ENCODE assay signal across 8 cellular contexts in the genomic region with DNA sequence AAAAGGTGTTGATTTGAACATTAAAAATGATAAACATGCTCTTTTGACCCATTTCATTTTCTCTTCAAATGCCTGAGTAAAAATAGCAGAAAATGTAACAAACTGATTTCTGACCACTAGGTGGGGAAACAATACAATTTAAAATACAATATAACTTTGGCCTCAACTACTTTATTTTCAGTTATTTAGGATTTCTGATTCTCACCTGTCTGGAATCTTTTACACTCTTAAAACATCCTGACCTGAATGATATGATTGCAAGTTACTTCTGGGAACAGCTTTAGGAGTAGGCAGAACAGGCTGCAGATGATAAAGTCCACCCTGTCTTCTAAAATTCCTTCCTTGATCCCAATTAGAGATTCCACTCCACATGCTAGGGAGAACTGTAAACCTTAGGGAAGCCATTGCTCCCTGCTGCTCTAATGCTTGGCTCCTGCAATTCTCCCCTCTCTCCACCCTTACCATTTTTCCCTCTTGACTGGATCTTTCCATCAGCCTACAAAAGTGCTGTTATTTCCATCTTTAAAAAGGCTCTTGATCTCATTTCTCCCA.
DNase-seq lines count a peak whose midpoint lies in the region; ATAC-seq and TF ChIP-seq lines count a peak whose summit lies in the region.

No MANE protein-coding gene starts in this region.

- no peak overlapping the region for H2BK120ac ChIP-seq in mesendoderm (ENCODE audit: low read depth, low read length)

- no peak overlapping the region for H3K23ac ChIP-seq in mesendoderm (ENCODE audit: low read length)

- H2BK15ac ChIP-seq in mesendoderm (replicated peaks; ENCODE audit: low read depth), result no peak overlapping the region

- no peak for ATAC-seq in activated naive CD8-positive, alpha-beta T cell treated with anti-CD3 and anti-CD28 coated beads, Interleukin-2, amount 50 U/mL, for 24 hours
- ATAC-seq in HG02678 (IDR thresholded peaks at IDR 0.05; ENCODE audit: unreplicated experiment) (no peak), HG02981 (IDR thresholded peaks at IDR 0.05; ENCODE audit: unreplicated experiment) (no peak)

- H3K27ac ChIP-seq in CD4-positive, alpha-beta memory T cell (ENCODE audit: low read depth, low read length), result no peak overlapping the region
- no peak overlapping the region for H3K27ac ChIP-seq in mesendoderm (ENCODE audit: low read depth, low read length)

- H3K79me1 ChIP-seq in mesendoderm (ENCODE audit: low read length), result no peaks in the 10 kb centered on the region

- peak; percentile 37 for TF ChIP-seq RAD21 in Ishikawa (IDR thresholded peaks at IDR 0.05; ENCODE audit: low read depth)

- no peak overlapping the region for H3K56ac ChIP-seq in mesendoderm (ENCODE audit: low read length)

- H3K79me2 ChIP-seq in mesendoderm (ENCODE audit: control insufficient read depth, insufficient read depth, low read length), result no peaks in the 10 kb centered on the region

- intact Hi-C loops in CD4-positive, alpha-beta memory T cell (cut with micrococcal nuclease), result loop anchor here (1.0 to 5.0 kb wide), 4 partner anchors 48 to 398 kb away; no protein-coding TSS in a partner anchor

- peak overlapping the region; percentile 62 to 94 (median 86) for H3K27ac Mint-ChIP-seq in CD4-positive, alpha-beta memory T cell
- peak overlapping the region; percentile 73 for H3K27ac Mint-ChIP-seq in activated naive CD8-positive, alpha-beta T cell treated with anti-CD3 and anti-CD28 coated beads, Interleukin-2, amount 50 U/mL, for 24 hours

- H2BK5ac ChIP-seq in mesendoderm (ENCODE audit: low read length), result no peak overlapping the region

- H3K27me3 ChIP-seq in CD4-positive, alpha-beta memory T cell (ENCODE audit: insufficient read depth, low read length), result no peaks in the 10 kb centered on the region
- H3K27me3 ChIP-seq in mesendoderm (ENCODE audit: insufficient read depth, low read length, poor library complexity), result no peaks in the 10 kb centered on the region

- peak in 4 of 5 donors; percentile 43 to 59 (median 56) for DNase-seq in CD4-positive, alpha-beta memory T cell
- no peak for DNase-seq in activated naive CD8-positive, alpha-beta T cell treated with anti-CD3 and anti-CD28 coated beads, Interleukin-2, amount 50 U/mL, for 24 hours
- peak; percentile 14 for DNase-seq in mesendoderm
- no peak for DNase-seq in activated gamma-delta T cell treated with Interleukin-2 at 50 U/mL for 16 hours
- DNase-seq in hypothalamus (lab: John Stamatoyannopoulos, UW), result no peak

- H3K9ac ChIP-seq in mesendoderm (ENCODE audit: low read length), result no peak overlapping the region

- H3K4me1 ChIP-seq in CD4-positive, alpha-beta memory T cell (ENCODE audit: insufficient read depth, low read length), result peaks cover 84% of the 10 kb centered on the region
- no peaks in the 10 kb centered on the region for H3K4me1 ChIP-seq in mesendoderm (ENCODE audit: control insufficient read depth, low read depth, low read length)

- H3K9me3 Mint-ChIP-seq in CD4-positive, alpha-beta memory T cell, result no peaks in the 10 kb centered on the region
- H3K9me3 Mint-ChIP-seq in activated naive CD8-positive, alpha-beta T cell treated with anti-CD3 and anti-CD28 coated beads, Interleukin-2, amount 50 U/mL, for 24 hours, result no peaks in the 10 kb centered on the region

- peak overlapping the region in 4 of 8 donors; percentile 2 to 36 (median 27) for H3K4me3 Mint-ChIP-seq in CD4-positive, alpha-beta memory T cell
- H3K4me3 Mint-ChIP-seq in activated naive CD8-positive, alpha-beta T cell treated with anti-CD3 and anti-CD28 coated beads, Interleukin-2, amount 50 U/mL, for 24 hours, result no peak overlapping the region

- H3K4me1 Mint-ChIP-seq in CD4-positive, alpha-beta memory T cell, result peaks cover 59 to 87% (median 71%) of the 10 kb centered on the region in 4 donors
- H3K4me1 Mint-ChIP-seq in activated naive CD8-positive, alpha-beta T cell treated with anti-CD3 and anti-CD28 coated beads, Interleukin-2, amount 50 U/mL, for 24 hours, result peaks cover 69% of the 10 kb centered on the region

- no peak overlapping the region for H4K8ac ChIP-seq in mesendoderm (ENCODE audit: low read depth, low read length)

- H3K27me3 Mint-ChIP-seq in CD4-positive, alpha-beta memory T cell, result no peaks in the 10 kb centered on the region
- no peaks in the 10 kb centered on the region for H3K27me3 Mint-ChIP-seq in activated naive CD8-positive, alpha-beta T cell treated with anti-CD3 and anti-CD28 coated beads, Interleukin-2, amount 50 U/mL, for 24 hours

- no peak for TF ChIP-seq EP300 in Ishikawa (IDR thresholded peaks at IDR 0.05; ENCODE audit: borderline replicate concordance)

- H3K4me3 ChIP-seq in CD4-positive, alpha-beta memory T cell (ENCODE audit: low read length in 2 of 2), result no peak overlapping the region
- H3K4me3 ChIP-seq in mesendoderm (ENCODE audit: low read length), result no peak overlapping the region

- H3K4me2 ChIP-seq in mesendoderm (ENCODE audit: low read length), result no peak overlapping the region

- no peak overlapping the region for H3K18ac ChIP-seq in mesendoderm (ENCODE audit: low read length)

- CTCF ChIA-PET in CD4-positive, alpha-beta memory T cell (lab: Charles Lee; ENCODE audit: partially characterized antibody), result interaction anchor here (0.8 to 11.8 kb wide), 7 partner anchors 12 to 135 kb away, joined by 3 to 132 read pairs (median 4); a partner anchor contains a TSS

- peaks cover 54 to 61% of the 10 kb centered on the region in 2 donors for H3K36me3 Mint-ChIP-seq in CD4-positive, alpha-beta memory T cell
- H3K36me3 Mint-ChIP-seq in activated naive CD8-positive, alpha-beta T cell treated with anti-CD3 and anti-CD28 coated beads, Interleukin-2, amount 50 U/mL, for 24 hours (ENCODE audit: low read depth), result peaks cover 18% of the 10 kb centered on the region

- no peak overlapping the region for H4K5ac ChIP-seq in mesendoderm (ENCODE audit: low read length)

- POLR2A ChIA-PET in CD4-positive, alpha-beta memory T cell (lab: Charles Lee; ENCODE audit: partially characterized antibody), result interaction anchor here (1.0 to 15.0 kb wide), 5 partner anchors 8 to 68 kb away, joined by 3 to 275 read pairs (median 5); no protein-coding TSS in a partner anchor

- H2AK5ac ChIP-seq in mesendoderm (ENCODE audit: low read length), result no peak overlapping the region

- peaks cover 47% of the 10 kb centered on the region for H3K36me3 ChIP-seq in CD4-positive, alpha-beta memory T cell (ENCODE audit: insufficient read depth, low read length)
- no peaks in the 10 kb centered on the region for H3K36me3 ChIP-seq in mesendoderm (ENCODE audit: control insufficient read depth, insufficient read depth, low read length)

- H3K9me3 ChIP-seq in CD4-positive, alpha-beta memory T cell (ENCODE audit: control insufficient read depth in 1 of 2, low read length in 2 of 2), result no peaks in the 10 kb centered on the region

- no peak overlapping the region for H3K4ac ChIP-seq in mesendoderm (ENCODE audit: low read depth, low read length)

TF ChIP-seq in Ishikawa, 13 proteins besides CTCF, POLR2A, EP300 and RAD21:
- TF ChIP-seq TCF12 (IDR thresholded peaks at IDR 0.05; ENCODE audit: low read depth), result no peak
- no peak for TF ChIP-seq ZBTB7A (IDR thresholded peaks at IDR 0.05; ENCODE audit: low read depth)
- no peak for TF ChIP-seq NFIC (IDR thresholded peaks at IDR 0.05)
- TF ChIP-seq, protein P1, sequence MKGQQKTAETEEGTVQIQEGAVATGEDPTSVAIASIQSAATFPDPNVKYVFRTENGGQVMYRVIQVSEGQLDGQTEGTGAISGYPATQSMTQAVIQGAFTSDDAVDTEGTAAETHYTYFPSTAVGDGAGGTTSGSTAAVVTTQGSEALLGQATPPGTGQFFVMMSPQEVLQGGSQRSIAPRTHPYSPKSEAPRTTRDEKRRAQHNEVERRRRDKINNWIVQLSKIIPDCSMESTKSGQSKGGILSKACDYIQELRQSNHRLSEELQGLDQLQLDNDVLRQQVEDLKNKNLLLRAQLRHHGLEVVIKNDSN (IDR thresholded peaks at IDR 0.05), result no peak
- TF ChIP-seq TAF1 (IDR thresholded peaks at IDR 0.05; ENCODE audit: low read depth), result no peak
- TF ChIP-seq YY1 (IDR thresholded peaks at IDR 0.05; ENCODE audit: low read depth), result no peak
- TF ChIP-seq, protein P2, sequence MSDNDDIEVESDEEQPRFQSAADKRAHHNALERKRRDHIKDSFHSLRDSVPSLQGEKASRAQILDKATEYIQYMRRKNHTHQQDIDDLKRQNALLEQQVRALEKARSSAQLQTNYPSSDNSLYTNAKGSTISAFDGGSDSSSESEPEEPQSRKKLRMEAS (IDR thresholded peaks at IDR 0.05), result no peak
- TF ChIP-seq TEAD4 (IDR thresholded peaks at IDR 0.05), result no peak
- TF ChIP-seq CEBPB (IDR thresholded peaks at IDR 0.05), result no peak

Comparison
In these comparisons a context has a peak if more than half of its experiments do, and no peak if none do; other contexts are left out.
1. DNase-seq: peak in CD4-positive, alpha-beta memory T cell (4 of 5) and mesendoderm (single experiment); none in activated naive CD8-positive, alpha-beta T cell treated with anti-CD3 and anti-CD28 coated beads, Interleukin-2, amount 50 U/mL, for 24 hours (single experiment), activated gamma-delta T cell treated with Interleukin-2 at 50 U/mL for 16 hours (single experiment) and hypothalamus (0 of 51).